Comparison of ENCODE assay signal across 8 cellular contexts in genomic region chr1:235105051-235106043, GRCh38. TPM values are rescaled to one million over a fixed set of nuclear protein-coding genes. Genes with fewer than 3 reads are reported as not detected.
DNase-seq lines count a peak whose midpoint lies in the region; ATAC-seq and TF ChIP-seq lines count a peak whose summit lies in the region.

No MANE protein-coding gene starts in this region.

- H3K9me3 Mint-ChIP-seq in CD4-positive, alpha-beta T cell: no peaks in the 10 kb centered on the region

- peaks cover 8% of the 10 kb centered on the region for H3K4me1 ChIP-seq in SJSA1 (replicated peaks)

- no peaks in the 10 kb centered on the region for H3K9me3 ChIP-seq in CD4-positive, alpha-beta T cell (ENCODE audit: control insufficient read depth, low read length)
- no peaks in the 10 kb centered on the region; the same call in 1 of the 2 replicates for H3K9me3 ChIP-seq in SJSA1 (replicated peaks)

- no peak for ATAC-seq in CD4-positive, alpha-beta T cell (ENCODE audit: poor library complexity)
- peak; percentile 83 for ATAC-seq in GM18907 (IDR thresholded peaks at IDR 0.05; ENCODE audit: unreplicated experiment)
- ATAC-seq in HG02981 (IDR thresholded peaks at IDR 0.05; ENCODE audit: unreplicated experiment): peak; percentile 82

- peaks cover 33% of the 10 kb centered on the region for H3K36me3 Mint-ChIP-seq in CD4-positive, alpha-beta T cell (ENCODE audit: low read depth)

- H3K4me3 ChIP-seq in SJSA1: 0 out of 2 replicates have a peak overlapping the region, but pooled peaks have one; percentile 2

- DNase-seq in CD4-positive, alpha-beta T cell: no peak
- peak in 1 of 2 experiments; percentile 59 for DNase-seq in SJSA1 (ENCODE audit: low read depth in 1 of 2, low spot score in 2 of 2)
- DNase-seq in kidney tubule cell (ENCODE audit: low spot score): peak; percentile 30
- no peak for DNase-seq in erythroblast (lab: John Stamatoyannopoulos, UW)
- DNase-seq in NCI-H446 (lab: John Stamatoyannopoulos, UW): no peak
- no peak for DNase-seq in superior temporal gyrus (ENCODE audit: extremely low spot score)

- POLR2A ChIA-PET in CD4-positive, alpha-beta T cell (lab: Charles Lee): interaction anchor here (0.6 to 2.2 kb wide), 9 partner anchors 9 to 627 kb away, joined by 3 to 11 read pairs (median 5); partner anchors contain the start of genes RBM34, TARBP1 and TOMM20

- no peaks in the 10 kb centered on the region for H3K27me3 ChIP-seq in CD4-positive, alpha-beta T cell (ENCODE audit: control insufficient read depth, insufficient read depth, low read length)
- no peaks in the 10 kb centered on the region for H3K27me3 ChIP-seq in SJSA1 (replicated peaks)

- TF ChIP-seq CTCF in CD4-positive, alpha-beta T cell (IDR thresholded peaks at IDR 0.05): no peak

- peak overlapping the region; percentile 85 for H3K4me3 Mint-ChIP-seq in CD4-positive, alpha-beta T cell

- no peaks in the 10 kb centered on the region for H3K27me3 Mint-ChIP-seq in CD4-positive, alpha-beta T cell

- H3K4me1 Mint-ChIP-seq in CD4-positive, alpha-beta T cell (ENCODE audit: low read depth): peaks cover 41% of the 10 kb centered on the region

- no peak overlapping the region for H3K27ac ChIP-seq in CD4-positive, alpha-beta T cell (ENCODE audit: low read depth, low read length)
- H3K27ac ChIP-seq in SJSA1: no peak overlapping the region

- intact Hi-C loops in CD4-positive, alpha-beta T cell (cut with DNase I, micrococcal nuclease): loop anchor here (2.0 to 10.0 kb wide), 3 partner anchors 23 to 399 kb away; partner anchors contain the start of genes B3GALNT2 (in 1 of the 2), RBM34 (in 1 of the 2) and TOMM20 (in 1 of the 2)

- peaks cover 40% of the 10 kb centered on the region for H3K36me3 ChIP-seq in SJSA1

- CTCF ChIA-PET in CD4-positive, alpha-beta T cell (lab: Charles Lee): interaction anchor here (0.6 to 1.5 kb wide), 9 partner anchors 9 to 310 kb away, joined by 3 to 8 read pairs (median 3); partner anchors contain the start of gene RBM34

- TF ChIP-seq POLR2A in erythroblast (IDR thresholded peaks at IDR 0.05; ENCODE audit: low read length): no peak

- H3K27ac Mint-ChIP-seq in CD4-positive, alpha-beta T cell: peak overlapping the region; percentile 51

RNA-seq across cellular contexts. Expression of gene TOMM20, which starts 23.3 kb away (rescaled TPM):
- 100 to 1,000 TPM; 129 to 133 TPM for total RNA-seq in CD4-positive, alpha-beta T cell
- total RNA-seq in SJSA1 (2014; rRNA removed; shearing (Covaris generic)): 65.5 and 78.0 TPM in 2 replicates

RNA-seq across cellular contexts. Expression of gene RBM34, which starts 55.7 kb away (rescaled TPM):
- 100 to 1,000 TPM; 195 to 218 TPM for total RNA-seq in CD4-positive, alpha-beta T cell
- total RNA-seq in SJSA1 (2014; rRNA removed; shearing (Covaris generic)): 82.5 and 264 TPM in 2 replicates
